In the genomic region with DNA sequence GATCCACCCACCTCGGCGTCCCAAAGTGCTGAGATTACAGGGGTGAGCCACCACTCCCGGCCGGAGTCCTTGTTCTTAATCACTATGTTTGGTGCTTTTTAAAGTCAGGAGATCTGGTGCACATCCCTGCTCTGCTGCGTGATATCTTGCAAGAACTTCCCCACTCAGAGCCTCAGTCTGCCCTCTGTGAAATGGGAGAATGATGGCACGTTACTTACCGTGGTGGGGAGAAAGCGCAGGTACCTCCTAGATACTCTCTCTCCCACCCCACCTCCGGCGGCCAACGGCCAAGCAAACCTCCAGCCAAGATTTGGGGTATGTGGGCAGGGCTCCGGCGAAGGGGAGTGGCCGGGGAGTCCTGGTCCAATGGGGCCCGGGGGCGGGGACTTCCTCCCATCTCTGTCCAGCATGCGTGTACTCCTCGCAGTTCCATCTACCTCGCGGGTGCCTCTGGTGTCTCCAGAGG, we compare ENCODE assay signal across 8 cellular contexts.
DNase-seq lines count a peak whose midpoint lies in the region; ATAC-seq and TF ChIP-seq lines count a peak whose summit lies in the region.

A gene (plus strand): TSS at position 424 of the 466 bp plus-strand sequence. CDS start 139 bp downstream, outside the sequence.

- TF ChIP-seq CTCF in OCI-LY1 (IDR thresholded peaks at IDR 0.05; ENCODE audit: low read length) = no peak

- H3K79me2 ChIP-seq in OCI-LY1 (ENCODE audit: insufficient read depth, low read length) = no peaks in the 10 kb centered on the region

- peak within 1 kb of the TSS; percentile 13; the same call in 1 of the 2 replicates for H3K4me2 ChIP-seq in OCI-LY1 (ENCODE audit: low read length)

- H4K20me1 ChIP-seq in OCI-LY1 (ENCODE audit: insufficient read depth, low read length) = no peaks in the 10 kb centered on the region

- H3F3A ChIP-seq in OCI-LY1 (ENCODE audit: insufficient read depth, low read length) = no peaks in the 10 kb centered on the region

- H3K36me3 ChIP-seq in OCI-LY1 (ENCODE audit: insufficient read depth, low read length) (no peaks in the 10 kb centered on the region), iPS-18a (ENCODE audit: control insufficient read depth, low read depth, low read length) (no peaks in the 10 kb centered on the region)

- peak; percentile 58 for DNase-seq in CMK (ENCODE audit: low read depth)
- peak; percentile 63 for DNase-seq in activated naive CD4-positive, alpha-beta T cell treated with anti-CD3 and anti-CD28 coated beads, Interleukin-2, amount 10 ng/mL, durations not matched to agents 7 days and 5 days
- DNase-seq in stimulated activated CD4-positive, alpha-beta T cell treated with anti-CD3 and anti-CD28 coated beads, Interleukin-2, amount 100 ng/mL, for 48 hours = peak; percentile 54 to 57
- no peak for DNase-seq in DMS153 (lab: John Stamatoyannopoulos, UW)

- no peak for ATAC-seq in GM21529 (IDR thresholded peaks at IDR 0.05; ENCODE audit: unreplicated experiment)
- no peak for ATAC-seq in GM19467 (IDR thresholded peaks at IDR 0.05; ENCODE audit: unreplicated experiment)

- H3K9me3 ChIP-seq in OCI-LY1 (ENCODE audit: low read length) (no peaks in the 10 kb centered on the region), iPS-18a (ENCODE audit: control insufficient read depth, low read depth, low read length) (no peaks in the 10 kb centered on the region)

- peaks cover 17% of the 10 kb centered on the region for H3K4me1 Mint-ChIP-seq in activated naive CD4-positive, alpha-beta T cell treated with anti-CD3 and anti-CD28 coated beads, Interleukin-2, amount 10 ng/mL, durations not matched to agents 7 days and 5 days

- no peaks in the 10 kb centered on the region for H3K36me3 Mint-ChIP-seq in activated naive CD4-positive, alpha-beta T cell treated with anti-CD3 and anti-CD28 coated beads, Interleukin-2, amount 10 ng/mL, durations not matched to agents 7 days and 5 days

- peaks cover 42% of the 10 kb centered on the region for H3K27me3 Mint-ChIP-seq in activated naive CD4-positive, alpha-beta T cell treated with anti-CD3 and anti-CD28 coated beads, Interleukin-2, amount 10 ng/mL, durations not matched to agents 7 days and 5 days

- H3K4me3 ChIP-seq in OCI-LY1 (ENCODE audit: low read depth, low read length, poor library complexity, severe bottlenecking) (no peak within 1 kb of the TSS), iPS-18a (ENCODE audit: low read length) (peak within 1 kb of the TSS; percentile 88)

- H3K9me2 ChIP-seq in OCI-LY1 (ENCODE audit: low read depth, low read length) = no peaks in the 10 kb centered on the region

- H3K27me3 ChIP-seq in OCI-LY1 (ENCODE audit: insufficient read depth, low read length) = no peaks in the 10 kb centered on the region; the same call in 1 of the 2 replicates
- no peaks in the 10 kb centered on the region for H3K27me3 ChIP-seq in iPS-18a (ENCODE audit: control insufficient read depth, insufficient read depth, low read length)

- H3K9me3 Mint-ChIP-seq in activated naive CD4-positive, alpha-beta T cell treated with anti-CD3 and anti-CD28 coated beads, Interleukin-2, amount 10 ng/mL, durations not matched to agents 7 days and 5 days = no peaks in the 10 kb centered on the region

- H3K27ac ChIP-seq in OCI-LY1 (ENCODE audit: low read depth, low read length, poor library complexity, severe bottlenecking) = no peak within 1 kb of the TSS
- no peak within 1 kb of the TSS for H3K27ac ChIP-seq in iPS-18a (ENCODE audit: low read length)

- H3K9ac ChIP-seq in OCI-LY1 (ENCODE audit: low read length) (no peak within 1 kb of the TSS), iPS-18a (ENCODE audit: low read length) (peak within 1 kb of the TSS; percentile 48)

- CTCF ChIA-PET in activated naive CD4-positive, alpha-beta T cell treated with anti-CD3 and anti-CD28 coated beads, Interleukin-2, amount 10 ng/mL, durations not matched to agents 7 days and 5 days (lab: Charles Lee) = no interaction called here

- H3K27ac Mint-ChIP-seq in activated naive CD4-positive, alpha-beta T cell treated with anti-CD3 and anti-CD28 coated beads, Interleukin-2, amount 10 ng/mL, durations not matched to agents 7 days and 5 days = no peak within 1 kb of the TSS

- H3K4me3 Mint-ChIP-seq in activated naive CD4-positive, alpha-beta T cell treated with anti-CD3 and anti-CD28 coated beads, Interleukin-2, amount 10 ng/mL, durations not matched to agents 7 days and 5 days = no peak within 1 kb of the TSS

- H3K4me1 ChIP-seq in OCI-LY1 (ENCODE audit: insufficient read depth, low read length, severe bottlenecking) = peaks cover 12% of the 10 kb centered on the region
- peaks cover 12% of the 10 kb centered on the region for H3K4me1 ChIP-seq in iPS-18a (ENCODE audit: control insufficient read depth, low read depth, low read length)

- no peak within 1 kb of the TSS for H2AFZ ChIP-seq in OCI-LY1 (ENCODE audit: low read length)
